ENCODE assay signal across 14 cellular contexts in the genomic region with DNA sequence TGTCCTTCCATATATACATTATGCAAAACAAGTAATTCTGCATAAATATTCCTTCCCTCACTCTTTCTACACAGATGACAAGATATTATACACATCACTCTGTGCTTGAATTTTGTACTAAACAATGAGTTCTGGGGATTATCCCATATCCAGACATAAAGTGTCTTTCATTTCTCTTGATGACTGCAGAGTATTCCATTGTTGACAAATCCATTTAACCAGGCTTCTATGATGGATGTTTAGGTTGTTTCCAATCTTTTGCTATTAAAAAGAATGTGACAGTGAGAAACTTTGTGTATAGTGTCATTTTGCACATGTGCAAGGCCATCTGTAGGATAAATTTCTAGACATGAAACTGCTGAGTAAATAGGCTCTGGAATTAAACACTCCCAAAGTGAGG. TPM values are rescaled to one million over a fixed set of nuclear protein-coding genes. Genes with fewer than 3 reads are reported as not detected.
A peak's percentile ranks its signal among the peaks of the same experiment; 100 is the strongest.
DNase-seq lines count a peak whose midpoint lies in the region; ATAC-seq and TF ChIP-seq lines count a peak whose summit lies in the region.
"Had no signal": no experiment of that assay in that cellular context is flagged by ENCODE, and none has a peak within 500 bp of the region (broad histone marks: within the 10 kb centered on the region; RNA-seq: fewer than 3 reads in every experiment).

No MANE protein-coding gene starts in this region.

- no peak for DNase-seq in left ventricle myocardium inferior
- no peak for DNase-seq in Right ventricle myocardium superior
- no peak for DNase-seq in uterus
- no peak for DNase-seq in foreskin fibroblast
- DNase-seq: CD4-positive, alpha-beta memory T cell; DMS79; GOT3; H9 had no signal

- H3K9me3 ChIP-seq in left ventricle myocardium inferior (replicated peaks) (no peaks in the 10 kb centered on the region), uterus (no peaks in the 10 kb centered on the region)

- intact Hi-C loops in left ventricle myocardium inferior (cut with micrococcal nuclease) (no loop called here), Right ventricle myocardium superior (cut with DNase I) (no loop called here), uterus (cut with DNase I; ENCODE audit: low total_unique reads) (no loop called here)

- no peaks in the 10 kb centered on the region for H3K36me3 Mint-ChIP-seq in brain
- no peaks in the 10 kb centered on the region for H3K36me3 Mint-ChIP-seq in nephron (ENCODE audit: low read depth)
- H3K36me3 Mint-ChIP-seq: CD4-positive, alpha-beta memory T cell had no signal

- H3K4me1 ChIP-seq in left ventricle myocardium inferior, result peaks cover 53% of the 10 kb centered on the region
- peaks cover 5 to 10% of the 10 kb centered on the region in 2 donors for H3K4me1 ChIP-seq in uterus

- no peak for TF ChIP-seq POLR2A in uterus (IDR thresholded peaks at IDR 0.05)

- H3K4me3 ChIP-seq in left ventricle myocardium inferior, result no peak overlapping the region
- no peak overlapping the region for H3K4me3 ChIP-seq in uterus
- H3K4me3 ChIP-seq in foreskin fibroblast (ENCODE audit: low read depth in 1 of 2, low read length in 2 of 2), result no peak overlapping the region
- H3K4me3 ChIP-seq: GM12878 had no signal

- ATAC-seq in Right ventricle myocardium superior (ENCODE audit: poor library complexity), result no peak
- ATAC-seq in HG02642 (IDR thresholded peaks at IDR 0.05; ENCODE audit: poor library complexity, unreplicated experiment), result no peak
- ATAC-seq: GM12878 had no signal

- no peaks in the 10 kb centered on the region for H3K36me3 ChIP-seq in left ventricle myocardium inferior
- no peaks in the 10 kb centered on the region for H3K36me3 ChIP-seq in uterus

- peaks cover 80% of the 10 kb centered on the region for H3K4me1 Mint-ChIP-seq in brain
- peaks cover 85% of the 10 kb centered on the region for H3K4me1 Mint-ChIP-seq in nephron
- H3K4me1 Mint-ChIP-seq: B cell had no signal

- peaks cover under 1% of the 10 kb centered on the region for H3K27me3 Mint-ChIP-seq in brain
- H3K27me3 Mint-ChIP-seq in nephron (ENCODE audit: low read depth), result no peaks in the 10 kb centered on the region

- H3K27ac ChIP-seq in left ventricle myocardium inferior (replicated peaks) (peak overlapping the region; percentile 71), uterus (peak overlapping the region; percentile 83 to 84)
- H3K27ac ChIP-seq: C4-2B had no signal

- H3K27ac Mint-ChIP-seq in brain, result peak overlapping the region; percentile 92 to 99 (median 96)
- peak overlapping the region; percentile 63 to 92 (median 90) for H3K27ac Mint-ChIP-seq in nephron
- H3K27ac Mint-ChIP-seq: B cell; CD4-positive, alpha-beta memory T cell; H9 had no signal

- TF ChIP-seq CTCF in left ventricle myocardium inferior (IDR thresholded peaks at IDR 0.05; ENCODE audit: borderline replicate concordance) (no peak), brain (conservative IDR thresholded peaks at IDR 0.05) (no peak), nephron (IDR thresholded peaks at IDR 0.05; ENCODE audit: unreplicated experiment in 3 of 3) (no peak), uterus (IDR thresholded peaks at IDR 0.05) (no peak), foreskin fibroblast (IDR thresholded peaks at IDR 0.05; ENCODE audit: low read depth, low read length) (no peak)

- H3K27me3 ChIP-seq in left ventricle myocardium inferior (ENCODE audit: low read depth), result no peaks in the 10 kb centered on the region
- H3K27me3 ChIP-seq in uterus, result no peaks in the 10 kb centered on the region

- H3K9me3 Mint-ChIP-seq in brain (peaks cover 0 to 8% (median 0%) of the 10 kb centered on the region in 5 experiments), nephron (no peaks in the 10 kb centered on the region)
- H3K9me3 Mint-ChIP-seq: CD4-positive, alpha-beta memory T cell; H9 had no signal

- H3K4me3 Mint-ChIP-seq in brain (no peak overlapping the region), nephron (no peak overlapping the region)
- H3K4me3 Mint-ChIP-seq: B cell; CD4-positive, alpha-beta memory T cell; H9 had no signal

RNA-seq across cellular contexts. Expression of a gene that starts 30.0 kb away (rescaled TPM):
- total RNA-seq in left ventricle myocardium inferior, result 97.7 TPM
- total RNA-seq in Right ventricle myocardium superior, result 62.9 TPM
- polyA plus RNA-seq in brain (ENCODE audit: insufficient read depth, low read depth, low replicate concordance), result 95.2 TPM
- 100 to 1,000 TPM in 3 of 4 donors, 10 to 100 TPM in 1; 82.6 to 464 (median 215) TPM for total RNA-seq in uterus
